Comparison of ENCODE assay signal across 8 cellular contexts in the genomic region with DNA sequence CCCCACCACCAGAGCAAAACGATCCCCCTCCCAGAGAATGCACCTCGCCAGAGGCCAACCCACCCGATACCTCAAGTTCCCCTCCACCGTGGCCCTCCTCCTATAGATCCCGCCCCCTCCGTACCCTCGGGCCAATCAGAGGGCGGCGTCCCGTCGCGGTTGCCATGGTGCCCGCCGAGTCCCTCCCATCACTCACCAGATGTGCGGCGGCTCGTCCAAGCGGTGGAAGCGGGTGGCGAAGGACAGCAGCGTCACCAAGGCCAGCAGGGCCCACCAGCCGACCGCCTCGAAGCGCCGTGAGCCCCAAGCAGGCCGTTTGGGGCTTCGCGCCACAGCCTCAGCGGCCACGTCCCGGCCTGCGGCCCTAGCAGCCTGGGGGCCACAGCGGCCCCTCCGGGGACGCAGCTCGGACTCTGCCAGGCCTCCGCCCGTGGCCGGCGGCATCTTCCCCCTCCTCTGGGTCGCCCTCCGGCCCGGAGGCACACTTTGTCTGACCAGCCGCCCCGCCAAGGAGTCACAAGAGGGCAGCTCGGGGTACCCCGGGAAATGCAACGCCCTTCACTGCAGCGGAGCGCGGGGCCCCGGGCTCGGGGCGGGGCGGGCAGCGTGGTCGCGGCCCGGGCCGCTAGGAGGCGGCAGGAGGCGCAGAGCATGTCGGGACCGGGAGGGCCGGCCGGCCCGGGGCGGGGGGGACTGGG. TPM values are rescaled to one million over a fixed set of nuclear protein-coding genes. Genes with fewer than 3 reads are reported as not detected.
DNase-seq lines count a peak whose midpoint lies in the region; ATAC-seq, FAIRE-seq and TF ChIP-seq lines count a peak whose summit lies in the region.

A gene with protein sequence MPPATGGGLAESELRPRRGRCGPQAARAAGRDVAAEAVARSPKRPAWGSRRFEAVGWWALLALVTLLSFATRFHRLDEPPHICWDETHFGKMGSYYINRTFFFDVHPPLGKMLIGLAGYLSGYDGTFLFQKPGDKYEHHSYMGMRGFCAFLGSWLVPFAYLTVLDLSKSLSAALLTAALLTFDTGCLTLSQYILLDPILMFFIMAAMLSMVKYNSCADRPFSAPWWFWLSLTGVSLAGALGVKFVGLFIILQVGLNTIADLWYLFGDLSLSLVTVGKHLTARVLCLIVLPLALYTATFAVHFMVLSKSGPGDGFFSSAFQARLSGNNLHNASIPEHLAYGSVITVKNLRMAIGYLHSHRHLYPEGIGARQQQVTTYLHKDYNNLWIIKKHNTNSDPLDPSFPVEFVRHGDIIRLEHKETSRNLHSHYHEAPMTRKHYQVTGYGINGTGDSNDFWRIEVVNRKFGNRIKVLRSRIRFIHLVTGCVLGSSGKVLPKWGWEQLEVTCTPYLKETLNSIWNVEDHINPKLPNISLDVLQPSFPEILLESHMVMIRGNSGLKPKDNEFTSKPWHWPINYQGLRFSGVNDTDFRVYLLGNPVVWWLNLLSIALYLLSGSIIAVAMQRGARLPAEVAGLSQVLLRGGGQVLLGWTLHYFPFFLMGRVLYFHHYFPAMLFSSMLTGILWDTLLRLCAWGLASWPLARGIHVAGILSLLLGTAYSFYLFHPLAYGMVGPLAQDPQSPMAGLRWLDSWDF (minus strand): TSS at position 646 of the 698 bp plus-strand sequence. CDS start 202 bp downstream, at position 444.

- DNase-seq in GM12891 (ENCODE audit: insufficient read length, low spot score) (peak; percentile 74), NCI-H1417 treated with DMSO at 0.1 percent for 48 hours (lab: John Stamatoyannopoulos, UW) (peak; percentile 64), amniotic epithelial cell (ENCODE audit: low read depth) (peak; percentile 73), heart right ventricle (peak; percentile 93 to 95), progenitor cell of endocrine pancreas (ENCODE audit: low spot score, unreplicated experiment) (peak; percentile 91), ureter (ENCODE audit: low spot score) (peak; percentile 95)

- FAIRE-seq in GM12891 (lab: Jason Lieb, UNC): no peak

- H3K4me1 ChIP-seq in heart right ventricle: peaks cover 0 to 45% (median 25%) of the 10 kb centered on the region in 9 donors

- peak within 1 kb of the TSS; percentile 98 for H3K4me3 Mint-ChIP-seq in progenitor cell of endocrine pancreas (ENCODE audit: low read depth)

- no peaks in the 10 kb centered on the region for H3K9me3 Mint-ChIP-seq in progenitor cell of endocrine pancreas (ENCODE audit: low read depth)

- TF ChIP-seq POLR2A in GM12891 (IDR thresholded peaks at IDR 0.05; ENCODE audit: low read depth, low read length): no peak

- 0 to 1% methylated on average over 69 of the region's 69 CpGs for WGBS in heart right ventricle, 2 donors

- peak within 1 kb of the TSS; percentile 100 for H3K27ac Mint-ChIP-seq in progenitor cell of endocrine pancreas

- TF ChIP-seq CTCF in heart right ventricle (IDR thresholded peaks at IDR 0.05) (peak; percentile 17 to 70 (median 48)), progenitor cell of endocrine pancreas (IDR thresholded peaks at IDR 0.05; ENCODE audit: unreplicated experiment) (peak; percentile 61)

- peak within 1 kb of the TSS; percentile 69 to 99 (median 99) for H3K27ac ChIP-seq in heart right ventricle

- ATAC-seq in HG02763 (IDR thresholded peaks at IDR 0.05; ENCODE audit: unreplicated experiment) (peak; percentile 61), heart right ventricle (peak; percentile 74 to 87 (median 82))

- no peaks in the 10 kb centered on the region for H3K9me3 ChIP-seq in heart right ventricle

- peaks cover 24% of the 10 kb centered on the region for H3K4me1 Mint-ChIP-seq in progenitor cell of endocrine pancreas (ENCODE audit: low read depth)

- no peaks in the 10 kb centered on the region for H3K27me3 ChIP-seq in heart right ventricle

- H3K27me3 Mint-ChIP-seq in progenitor cell of endocrine pancreas: no peaks in the 10 kb centered on the region

- no peaks in the 10 kb centered on the region for H3K36me3 Mint-ChIP-seq in progenitor cell of endocrine pancreas (ENCODE audit: insufficient read depth)

- H3K36me3 ChIP-seq in heart right ventricle: no peaks in the 10 kb centered on the region

- peak within 1 kb of the TSS; percentile 76 to 100 (median 95) for H3K4me3 ChIP-seq in heart right ventricle

- intact Hi-C loops in T-helper 1 cell treated with Interleukin-12 subunit alpha and Interleukin-12 subunit beta and Interleukin-4 antibody, amounts not matched to agents 30 ng/mL and 1 ng/mL, for 36 hours (cut with micrococcal nuclease): loop anchor here (1.0 to 2.0 kb wide), 7 partner anchors 288 to 1334 kb away; a partner anchor contains a TSS
- intact Hi-C loops in heart right ventricle (cut with DNase I): loop anchor here in 7 of 10 donors (2.0 to 10.0 kb wide), 5 partner anchors 56 to 137 kb away; a partner anchor contains a TSS

TF ChIP-seq in GM12891, 5 proteins besides CTCF, POLR2A, EP300 and RAD21:
- no peak for TF ChIP-seq PAX5 (IDR thresholded peaks at IDR 0.05; ENCODE audit: insufficient read depth, low read length, severe bottlenecking)
- no peak for TF ChIP-seq POU2F2 (IDR thresholded peaks at IDR 0.05; ENCODE audit: low read depth, low read length)
- no peak for TF ChIP-seq POLR2AphosphoS5 (IDR thresholded peaks at IDR 0.05; ENCODE audit: low read depth, low read length)

RNA-seq across cellular contexts. Expression of the gene that starts here (rescaled TPM):
- polyA plus RNA-seq in GM12891 (2012; ENCODE audit: low read depth, missing spikeins): 3.1 TPM
- total RNA-seq in T-helper 1 cell treated with Interleukin-12 subunit alpha and Interleukin-12 subunit beta and Interleukin-4 antibody, amounts not matched to agents 30 ng/mL and 1 ng/mL, for 36 hours: 11.4 and 14.1 TPM in 2 replicates
- total RNA-seq in heart right ventricle (10 to 100 TPM; 10.5 to 23.4 (median 17.6) TPM), progenitor cell of endocrine pancreas (65.5 and 66.9 TPM in 2 replicates), ureter (37.6 TPM)
- 10 to 100 TPM; 13.5 to 15.8 TPM for polyA plus RNA-seq in heart right ventricle

Comparison
In these comparisons a context has a peak if more than half of its experiments do, and no peak if none do; other contexts are left out.
1. Peak in every context shown above with its lines: DNase-seq, ATAC-seq, H3K4me3 ChIP-seq and H3K27ac ChIP-seq.